Comparison of ENCODE assay signal across 8 cellular contexts in the genomic region with DNA sequence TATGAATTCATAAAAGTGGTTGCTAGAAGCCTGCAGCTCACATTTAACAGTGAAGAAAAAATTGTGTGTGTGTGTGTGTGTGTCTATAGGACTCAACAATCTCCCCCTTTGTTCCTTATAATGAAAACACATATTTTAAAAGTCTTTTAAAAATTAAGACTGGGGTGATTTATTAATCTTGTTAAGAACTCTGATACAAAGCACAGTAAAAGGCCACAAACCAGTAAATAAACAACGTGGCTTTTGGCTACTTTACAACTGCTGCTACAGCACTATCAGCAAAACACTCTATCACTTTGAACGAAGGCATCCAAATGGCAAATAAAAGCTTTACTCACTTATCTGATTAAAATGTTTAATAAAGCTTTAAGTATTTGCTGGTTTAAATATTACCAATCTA. TPM values are rescaled to one million over a fixed set of nuclear protein-coding genes. Genes with fewer than 3 reads are reported as not detected.
DNase-seq lines count a peak whose midpoint lies in the region; ATAC-seq, FAIRE-seq and TF ChIP-seq lines count a peak whose summit lies in the region.

No MANE protein-coding gene starts in this region.

- H3K4me3 ChIP-seq in epithelial cell of proximal tubule (ENCODE audit: low read depth, low read length) = peak overlapping the region; percentile 82
- peak overlapping the region; percentile 84 for H3K4me3 ChIP-seq in rectal smooth muscle tissue (ENCODE audit: low read length)

- no peak overlapping the region for H3K9ac ChIP-seq in rectal smooth muscle tissue (ENCODE audit: low read length)

- no peak for ATAC-seq in HG02798 (IDR thresholded peaks at IDR 0.05; ENCODE audit: poor library complexity, unreplicated experiment)
- ATAC-seq in GM21367 (IDR thresholded peaks at IDR 0.05; ENCODE audit: unreplicated experiment) = no peak

- no peak for TF ChIP-seq CTCF in epithelial cell of proximal tubule (conservative IDR thresholded peaks at IDR 0.05; ENCODE audit: low read depth, low read length)

- peak overlapping the region; percentile 88 for H3K27ac ChIP-seq in rectal smooth muscle tissue (ENCODE audit: low read depth, low read length)

- peaks cover 4% of the 10 kb centered on the region for H3K4me1 ChIP-seq in rectal smooth muscle tissue (ENCODE audit: control insufficient read depth, insufficient read depth, low read length)

- H3K36me3 ChIP-seq in rectal smooth muscle tissue (ENCODE audit: control insufficient read depth, insufficient read depth, low read length) = peaks cover 7% of the 10 kb centered on the region

- H3K27me3 ChIP-seq in rectal smooth muscle tissue (ENCODE audit: control insufficient read depth, insufficient read depth, low read length) = no peaks in the 10 kb centered on the region

- peak; percentile 44 for DNase-seq in OCI-M1 (lab: John Stamatoyannopoulos, UW)
- no peak for DNase-seq in epithelial cell of proximal tubule (ENCODE audit: low read depth)
- no peak for DNase-seq in GM03348 (ENCODE audit: low spot score)
- DNase-seq in GDM1 (lab: John Stamatoyannopoulos, UW) = no peak

- FAIRE-seq in G401.6 (lab: Jason Lieb, UNC) = peak; percentile 8

RNA-seq across cellular contexts. Expression of gene VCPKMT, which starts 0.6 kb away (rescaled TPM):
- total RNA-seq in epithelial cell of proximal tubule = 3.9 and 5.6 TPM in 2 replicates
